16 cellular contexts compared by ENCODE assay signal in genomic region chr14:64516969-64517368, GRCh38. TPM values are rescaled to one million over a fixed set of nuclear protein-coding genes. Genes with fewer than 3 reads are reported as not detected.
"Had no signal": no experiment of that assay in that cellular context is flagged by ENCODE, and none has a peak within 500 bp of the region (broad histone marks: within the 10 kb centered on the region; RNA-seq: fewer than 3 reads in every experiment).

No MANE protein-coding gene starts in this region.

- H3K4me3 Mint-ChIP-seq: activated CD8-positive, alpha-beta T cell treated with anti-CD3 and anti-CD28 coated beads, Interleukin-2, amount 10 ng/mL, durations not matched to agents 7 days and 5 days; endodermal cell had no signal

- H3K27me3 ChIP-seq: brain microvascular endothelial cell, sigmoid colon, upper lobe of right lung had no signal

- H3K9me3 ChIP-seq: left ventricle myocardium inferior, sigmoid colon, upper lobe of right lung had no signal

- H3K27ac ChIP-seq: brain microvascular endothelial cell, left ventricle myocardium inferior, sigmoid colon, upper lobe of right lung had no signal

- H3K4me1 Mint-ChIP-seq: endodermal cell had no signal

- FAIRE-seq: keratinocyte had no signal

- H3K4me3 ChIP-seq: left ventricle myocardium inferior, sigmoid colon, upper lobe of right lung had no signal

- DNase-seq: activated CD4-positive, alpha-beta T cell treated with anti-CD3 and anti-CD28 coated beads for 4 hours; activated CD8-positive, alpha-beta T cell treated with anti-CD3 and anti-CD28 coated beads, Interleukin-2, amount 10 ng/mL, durations not matched to agents 7 days and 5 days; brain microvascular endothelial cell; cerebellar nuclear complex; dermis blood vessel endothelial cell; endodermal cell; erythroblast; left ventricle myocardium inferior; mesenchymal stem cell; sigmoid colon; stimulated activated CD4-positive, alpha-beta T cell treated with anti-CD3 and anti-CD28 coated beads, Interleukin-12 subunit alpha, Interleukin-12 subunit beta, amount 100 ng/mL, for 4 hours; stimulated activated naive CD8-positive, alpha-beta T cell treated with anti-CD3 and anti-CD28 coated beads, Interleukin-15, Interleukin-2, amounts not matched to agents 100 U/mL and 50 U/mL, for 24 hours; upper lobe of right lung had no signal

- H3K9me3 Mint-ChIP-seq: activated naive CD4-positive, alpha-beta T cell treated with anti-CD3 and anti-CD28 coated beads, Interleukin-2, amount 50 U/mL, for 72 hours; endodermal cell had no signal

- H3K27ac Mint-ChIP-seq: activated CD8-positive, alpha-beta T cell treated with anti-CD3 and anti-CD28 coated beads, Interleukin-2, amount 10 ng/mL, durations not matched to agents 7 days and 5 days; activated naive CD4-positive, alpha-beta T cell treated with anti-CD3 and anti-CD28 coated beads, Interleukin-2, amount 50 U/mL, for 72 hours; endodermal cell had no signal

- ATAC-seq: activated CD8-positive, alpha-beta T cell treated with anti-CD3 and anti-CD28 coated beads, Interleukin-2, amount 10 ng/mL, durations not matched to agents 7 days and 5 days; activated naive CD4-positive, alpha-beta T cell treated with anti-CD3 and anti-CD28 coated beads, Interleukin-2, amount 50 U/mL, for 72 hours; stimulated activated naive CD8-positive, alpha-beta T cell treated with anti-CD3 and anti-CD28 coated beads, Interleukin-15, Interleukin-2, amounts not matched to agents 100 U/mL and 50 U/mL, for 24 hours; upper lobe of right lung had no signal

RNA-seq across cellular contexts. Expression of gene PPP1R36, which starts 32.8 kb away (rescaled TPM):
- total RNA-seq: activated naive CD4-positive, alpha-beta T cell treated with anti-CD3 and anti-CD28 coated beads, Interleukin-2, amount 50 U/mL, for 72 hours had no signal
- polyA plus RNA-seq: neural cell had no signal
